In genomic region chr3:127264292-127264691, GRCh38 we compare ENCODE assay signal across 1 cellular context.
TF ChIP-seq lines count a peak whose summit lies in the region.

No MANE protein-coding gene starts in this region.

TF ChIP-seq in IMR-90, 13 proteins besides CTCF, POLR2A, EP300 and RAD21:
- TF ChIP-seq CEBPB (IDR thresholded peaks at IDR 0.05; ENCODE audit: low read depth, low read length) (no peak), USF2 (IDR thresholded peaks at IDR 0.05; ENCODE audit: low read depth, low read length) (no peak), SMC3 (IDR thresholded peaks at IDR 0.05; ENCODE audit: low read depth, low read length) (no peak), MAZ (IDR thresholded peaks at IDR 0.05; ENCODE audit: borderline replicate concordance, low read depth, low read length) (no peak), FOS (IDR thresholded peaks at IDR 0.05; ENCODE audit: low read depth, low read length) (no peak), BHLHE40 (IDR thresholded peaks at IDR 0.05; ENCODE audit: low read depth, low read length) (no peak), NFE2L2 (IDR thresholded peaks at IDR 0.05; ENCODE audit: low read depth, low read length) (no peak), CHD1 (IDR thresholded peaks at IDR 0.05; ENCODE audit: low read depth, low read length) (no peak), RFX5 (IDR thresholded peaks at IDR 0.05; ENCODE audit: low read depth, low read length) (no peak), MAFK (IDR thresholded peaks at IDR 0.05; ENCODE audit: low read depth, low read length) (no peak), RCOR1 (IDR thresholded peaks at IDR 0.05; ENCODE audit: insufficient replicate concordance, low read length) (no peak), ELK1 (IDR thresholded peaks at IDR 0.05; ENCODE audit: borderline replicate concordance, low read depth, low read length) (no peak), MXI1 (IDR thresholded peaks at IDR 0.05; ENCODE audit: borderline replicate concordance, low read depth, low read length) (no peak)
